12 cellular contexts compared by ENCODE assay signal in the genomic region with DNA sequence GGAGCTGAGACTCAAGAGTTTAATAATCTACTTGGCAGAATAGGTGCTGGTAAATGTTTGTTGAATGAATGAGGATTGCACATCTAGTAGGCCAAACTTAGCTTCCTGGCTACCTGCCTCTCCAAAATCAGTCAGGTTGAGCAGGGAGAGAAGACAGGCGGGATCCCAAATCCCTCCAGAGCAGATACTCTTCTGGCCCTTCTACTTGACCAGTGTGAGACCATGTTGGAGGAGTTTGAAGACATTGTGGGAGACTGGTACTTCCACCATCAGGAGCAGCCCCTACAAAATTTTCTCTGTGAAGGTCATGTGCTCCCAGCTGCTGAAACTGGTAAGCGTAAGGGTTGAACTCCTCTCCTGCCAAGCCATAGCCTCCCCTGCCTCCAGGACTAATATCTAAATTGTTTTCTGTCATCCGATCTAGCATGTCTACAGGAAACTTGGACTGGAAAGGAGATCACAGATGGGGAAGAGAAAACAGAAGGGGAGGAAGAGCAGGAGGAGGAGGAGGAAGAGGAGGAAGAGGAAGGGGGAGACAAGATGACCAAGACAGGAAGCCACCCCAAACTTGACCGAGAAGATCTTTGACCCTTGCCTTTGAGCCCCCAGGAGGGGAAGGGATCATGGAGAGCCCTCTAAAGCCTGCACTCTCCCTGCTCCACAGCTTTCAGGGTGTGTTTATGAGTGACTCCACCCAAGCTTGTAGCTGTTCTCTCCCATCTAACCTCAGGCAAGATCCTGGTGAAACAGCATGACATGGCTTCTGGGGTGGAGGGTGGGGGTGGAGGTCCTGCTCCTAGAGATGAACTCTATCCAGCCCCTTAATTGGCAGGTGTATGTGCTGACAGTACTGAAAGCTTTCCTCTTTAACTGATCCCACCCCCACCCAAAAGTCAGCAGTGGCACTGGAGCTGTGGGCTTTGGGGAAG. TPM values are rescaled to one million over a fixed set of nuclear protein-coding genes. Genes with fewer than 3 reads are reported as not detected.
DNase-seq lines count a peak whose midpoint lies in the region; ATAC-seq and TF ChIP-seq lines count a peak whose summit lies in the region.
"Had no signal": no experiment of that assay in that cellular context is flagged by ENCODE, and none has a peak within 500 bp of the region (broad histone marks: within the 10 kb centered on the region; RNA-seq: fewer than 3 reads in every experiment).

No MANE protein-coding gene starts in this region.

- CTCF ChIA-PET in naive thymus-derived CD4-positive, alpha-beta T cell (lab: Charles Lee): no interaction called here

- H2BK15ac ChIP-seq in H9 (ENCODE audit: low read depth, low read length) (no peak overlapping the region), mesenchymal stem cell (ENCODE audit: low read depth, poor library complexity, severe bottlenecking) (no peak overlapping the region)

- H3K27ac Mint-ChIP-seq in CD14-positive monocyte (peak overlapping the region; percentile 11 to 79 (median 64)), H9 (peak overlapping the region in 2 of 3 experiments; percentile 18 to 71; a peak in 2 of 7 replicates)
- peak overlapping the region; percentile 29 for H3K27ac Mint-ChIP-seq in activated T-helper 1 cell treated with anti-CD3 and anti-CD28 coated beads, Interleukin-12 subunit alpha, Interleukin-12 subunit beta, Interleukin-2, Interleukin-4 antibody, amounts not matched to agents 30 ng/mL and 10 ng/mL and 1 ng/mL, durations not matched to agents 14 hours and 24 hours and 36 hours
- H3K27ac Mint-ChIP-seq in naive thymus-derived CD4-positive, alpha-beta T cell: peak overlapping the region; percentile 5 to 99 (median 82)

- no peak overlapping the region for H3K56ac ChIP-seq in H9 (ENCODE audit: insufficient read length, low read depth, low read length)

- peaks cover 0 to 3% (median 0%) of the 10 kb centered on the region in 7 donors for H3K9me3 Mint-ChIP-seq in CD14-positive monocyte
- H3K9me3 Mint-ChIP-seq in H9: no peaks in the 10 kb centered on the region
- H3K9me3 Mint-ChIP-seq in activated T-helper 1 cell treated with anti-CD3 and anti-CD28 coated beads, Interleukin-12 subunit alpha, Interleukin-12 subunit beta, Interleukin-2, Interleukin-4 antibody, amounts not matched to agents 30 ng/mL and 10 ng/mL and 1 ng/mL, durations not matched to agents 14 hours and 24 hours and 36 hours: no peaks in the 10 kb centered on the region
- H3K9me3 Mint-ChIP-seq in naive thymus-derived CD4-positive, alpha-beta T cell: peaks cover 0 to 4% (median 0%) of the 10 kb centered on the region in 11 donors
- H3K9me3 Mint-ChIP-seq: HFFc6 had no signal

- no peaks in the 10 kb centered on the region for H4K20me1 ChIP-seq in H9 (ENCODE audit: control insufficient read depth, insufficient read depth, insufficient read length)

- H2BK120ac ChIP-seq in H9 (ENCODE audit: low read depth, low read length, poor library complexity, severe bottlenecking) (no peak overlapping the region), mesenchymal stem cell (ENCODE audit: low read depth, low read length) (no peak overlapping the region)

- H3K23me2 ChIP-seq in H9 (ENCODE audit: insufficient read length, low read depth, low read length, poor library complexity, severe bottlenecking): peaks cover 15% of the 10 kb centered on the region

- H2BK12ac ChIP-seq in H9 (ENCODE audit: insufficient read length, low read depth, low read length) (no peak overlapping the region), mesenchymal stem cell (ENCODE audit: low read length in 2 of 2) (no peak overlapping the region)

- H3T11ph ChIP-seq in H9 (ENCODE audit: low read length): no peak overlapping the region

- no CpG with 5 or more reads among the region's 4 CpGs for WGBS in H9 (ENCODE audit: extremely low coverage, insufficient read length, low lambda C conversion rate)
- WGBS in mesenchymal stem cell: 94% methylated on average over 3 of the region's 4 CpGs

- H3K4me1 Mint-ChIP-seq in CD14-positive monocyte: peaks cover 55% of the 10 kb centered on the region
- H3K4me1 Mint-ChIP-seq in H9: peaks cover 15 to 25% of the 10 kb centered on the region in 2 experiments
- H3K4me1 Mint-ChIP-seq in activated T-helper 1 cell treated with anti-CD3 and anti-CD28 coated beads, Interleukin-12 subunit alpha, Interleukin-12 subunit beta, Interleukin-2, Interleukin-4 antibody, amounts not matched to agents 30 ng/mL and 10 ng/mL and 1 ng/mL, durations not matched to agents 14 hours and 24 hours and 36 hours (ENCODE audit: low read depth): peaks cover 29% of the 10 kb centered on the region
- peaks cover 12 to 45% (median 32%) of the 10 kb centered on the region in 7 donors for H3K4me1 Mint-ChIP-seq in naive thymus-derived CD4-positive, alpha-beta T cell

- H3K4me3 ChIP-seq in naive thymus-derived CD4-positive, alpha-beta T cell (ENCODE audit: low read length): no peak overlapping the region
- H3K4me3 ChIP-seq in mesenchymal stem cell (ENCODE audit: insufficient read depth in 1 of 2, low read depth in 1 of 2, low read length in 2 of 2): no peak overlapping the region

- H3K9me3 ChIP-seq in H9 (ENCODE audit: control insufficient read depth, low read depth, low read length) (no peaks in the 10 kb centered on the region), mesenchymal stem cell (ENCODE audit: control insufficient read depth, low read length) (no peaks in the 10 kb centered on the region)
- H3K9me3 ChIP-seq in naive thymus-derived CD4-positive, alpha-beta T cell (ENCODE audit: control insufficient read depth in 2 of 3, low read length in 3 of 3): no peaks in the 10 kb centered on the region
- H3K9me3 ChIP-seq: gastroesophageal sphincter had no signal

- H4K5ac ChIP-seq in H9 (ENCODE audit: insufficient read length, low read depth, low read length): no peak overlapping the region

- H3K27ac ChIP-seq in H9 (ENCODE audit: insufficient read length, low read depth, low read length) (no peak overlapping the region), mesenchymal stem cell (ENCODE audit: low read length, poor library complexity, severe bottlenecking) (no peak overlapping the region)
- no peak overlapping the region for H3K27ac ChIP-seq in naive thymus-derived CD4-positive, alpha-beta T cell (ENCODE audit: low read depth, low read length)
- H3K27ac ChIP-seq: parathyroid adenoma had no signal

- H4K91ac ChIP-seq in H9 (ENCODE audit: insufficient read length, low read depth, low read length) (no peak overlapping the region), mesenchymal stem cell (ENCODE audit: low read length) (no peak overlapping the region)

- H4K8ac ChIP-seq in H9 (replicated peaks; ENCODE audit: insufficient read length, low read depth, low read length) (no peak overlapping the region), mesenchymal stem cell (ENCODE audit: low read length) (no peak overlapping the region)

- no peak overlapping the region for H3K18ac ChIP-seq in H9 (ENCODE audit: insufficient read length, low read depth, low read length)
- no peak overlapping the region for H3K18ac ChIP-seq in mesenchymal stem cell (ENCODE audit: low read depth in 1 of 2, low read length in 2 of 2)

- H3K79me1 ChIP-seq in H9 (ENCODE audit: insufficient read depth, low read depth, low read length, poor library complexity, severe bottlenecking) (no peaks in the 10 kb centered on the region), mesenchymal stem cell (replicated peaks; ENCODE audit: low read length, poor library complexity, severe bottlenecking) (peaks cover 26% of the 10 kb centered on the region)

- H3K9ac ChIP-seq in H9 (ENCODE audit: extremely low read depth, insufficient read length, low read length): no peak overlapping the region
- H3K9ac ChIP-seq in mesenchymal stem cell (ENCODE audit: low read length): no peak overlapping the region
- H3K9ac ChIP-seq: parathyroid adenoma had no signal

- peaks cover 2 to 3% of the 10 kb centered on the region in 2 donors for H3K36me3 Mint-ChIP-seq in CD14-positive monocyte
- H3K36me3 Mint-ChIP-seq in H9 (ENCODE audit: insufficient read depth in 1 of 3, low read depth in 3 of 3): peaks cover 2 to 14% (median 9%) of the 10 kb centered on the region in 3 experiments; a peak in 4 of 7 replicates
- peaks cover 6% of the 10 kb centered on the region for H3K36me3 Mint-ChIP-seq in activated T-helper 1 cell treated with anti-CD3 and anti-CD28 coated beads, Interleukin-12 subunit alpha, Interleukin-12 subunit beta, Interleukin-2, Interleukin-4 antibody, amounts not matched to agents 30 ng/mL and 10 ng/mL and 1 ng/mL, durations not matched to agents 14 hours and 24 hours and 36 hours (ENCODE audit: low read depth)
- peaks cover 0 to 12% (median 0%) of the 10 kb centered on the region in 5 donors for H3K36me3 Mint-ChIP-seq in naive thymus-derived CD4-positive, alpha-beta T cell

- H3K36me3 ChIP-seq in naive thymus-derived CD4-positive, alpha-beta T cell (ENCODE audit: control insufficient read depth in 2 of 3, insufficient read depth in 3 of 3, low read length in 3 of 3): peaks cover 0 to 37% (median 0%) of the 10 kb centered on the region in 3 experiments
- peaks cover 20 to 29% of the 10 kb centered on the region in 2 experiments for H3K36me3 ChIP-seq in mesenchymal stem cell (ENCODE audit: control insufficient read depth in 1 of 2, insufficient read depth in 2 of 2, low read depth in 1 of 2, low read length in 2 of 2)

- H3K14ac ChIP-seq in H9 (ENCODE audit: insufficient read depth, low read length): no peak overlapping the region
- H3K14ac ChIP-seq in mesenchymal stem cell (ENCODE audit: low read length in 2 of 2): no peak overlapping the region

- no peak overlapping the region for H2BK20ac ChIP-seq in H9 (ENCODE audit: low read depth, low read length, poor library complexity, severe bottlenecking)

- H3K27me3 Mint-ChIP-seq in CD14-positive monocyte (ENCODE audit: low read depth in 3 of 3): peaks cover 10 to 17% (median 13%) of the 10 kb centered on the region in 3 donors
- H3K27me3 Mint-ChIP-seq in H9 (ENCODE audit: low read depth): peaks cover 15% of the 10 kb centered on the region
- no peaks in the 10 kb centered on the region for H3K27me3 Mint-ChIP-seq in activated T-helper 1 cell treated with anti-CD3 and anti-CD28 coated beads, Interleukin-12 subunit alpha, Interleukin-12 subunit beta, Interleukin-2, Interleukin-4 antibody, amounts not matched to agents 30 ng/mL and 10 ng/mL and 1 ng/mL, durations not matched to agents 14 hours and 24 hours and 36 hours (ENCODE audit: insufficient read depth)
- no peaks in the 10 kb centered on the region for H3K27me3 Mint-ChIP-seq in naive thymus-derived CD4-positive, alpha-beta T cell

- H2AK5ac ChIP-seq in H9 (ENCODE audit: insufficient read length, low read length): no peak overlapping the region
- H2AK5ac ChIP-seq in mesenchymal stem cell (ENCODE audit: low read length, severe bottlenecking): no peak overlapping the region

- H2BK5ac ChIP-seq in H9 (ENCODE audit: insufficient read length, low read length): no peak overlapping the region
- H2BK5ac ChIP-seq in mesenchymal stem cell (ENCODE audit: low read depth, low read length, poor library complexity, severe bottlenecking): no peak overlapping the region

- H3K4me1 ChIP-seq in H9 (ENCODE audit: insufficient read depth, low read length) (no peaks in the 10 kb centered on the region; the same call in 1 of the 2 replicates), mesenchymal stem cell (ENCODE audit: control insufficient read depth, insufficient read depth, low read depth, low read length) (peaks cover 22% of the 10 kb centered on the region)
- H3K4me1 ChIP-seq in naive thymus-derived CD4-positive, alpha-beta T cell (ENCODE audit: control insufficient read depth in 2 of 2, insufficient read depth in 2 of 2, low read length in 2 of 2): peaks cover 23 to 24% of the 10 kb centered on the region in 2 donors

- H3K23ac ChIP-seq in H9 (ENCODE audit: insufficient read length, low read depth, low read length) (no peak overlapping the region), mesenchymal stem cell (ENCODE audit: low read length in 2 of 2) (no peak overlapping the region)

- H2AFZ ChIP-seq in H9 (ENCODE audit: low read length) (no peak overlapping the region), mesenchymal stem cell (ENCODE audit: low read depth, low read length) (no peak overlapping the region)
- H2AFZ ChIP-seq: parathyroid adenoma had no signal

- peak overlapping the region; percentile 22 to 32 for H3K4me3 Mint-ChIP-seq in CD14-positive monocyte
- peak overlapping the region; percentile 2 to 11; a peak in 2 of 5 replicates for H3K4me3 Mint-ChIP-seq in H9
- peak overlapping the region; percentile 94 for H3K4me3 Mint-ChIP-seq in activated T-helper 1 cell treated with anti-CD3 and anti-CD28 coated beads, Interleukin-12 subunit alpha, Interleukin-12 subunit beta, Interleukin-2, Interleukin-4 antibody, amounts not matched to agents 30 ng/mL and 10 ng/mL and 1 ng/mL, durations not matched to agents 14 hours and 24 hours and 36 hours
- H3K4me3 Mint-ChIP-seq in naive thymus-derived CD4-positive, alpha-beta T cell: peak overlapping the region; percentile 15 to 100 (median 96)

- TF ChIP-seq CTCF in CD14-positive monocyte (IDR thresholded peaks at IDR 0.05) (no peak), H9 (conservative IDR thresholded peaks at IDR 0.05) (no peak)

- POLR2A ChIA-PET in naive thymus-derived CD4-positive, alpha-beta T cell (lab: Charles Lee): interaction anchor here (0.6 to 7.6 kb wide), 17 partner anchors 11 to 304 kb away, joined by 3 to 107 read pairs (median 4); partner anchors contain the start of genes AP4M1, GJC3, LAMTOR4 and MCM7

- ATAC-seq in naive thymus-derived CD4-positive, alpha-beta T cell: no peak
- no peak for ATAC-seq in GM21515 (IDR thresholded peaks at IDR 0.05; ENCODE audit: unreplicated experiment)
- ATAC-seq: gastroesophageal sphincter had no signal

- no peaks in the 10 kb centered on the region for H3K27me3 ChIP-seq in H9 (ENCODE audit: insufficient read depth, low read length)
- no peaks in the 10 kb centered on the region for H3K27me3 ChIP-seq in naive thymus-derived CD4-positive, alpha-beta T cell (ENCODE audit: control insufficient read depth in 2 of 2, insufficient read depth in 2 of 2, low read length in 2 of 2)
- no peaks in the 10 kb centered on the region for H3K27me3 ChIP-seq in mesenchymal stem cell (ENCODE audit: control insufficient read depth in 1 of 2, insufficient read depth in 1 of 2, low read length in 2 of 2)
- H3K27me3 ChIP-seq: gastroesophageal sphincter had no signal

- intact Hi-C loops in CD14-positive monocyte (cut with micrococcal nuclease): loop anchor here in 1 of 2 donors (5.0 to 10.0 kb wide), 2 partner anchors 202 to 550 kb away; partner anchors contain the start of gene GNB2
- intact Hi-C loops in activated T-helper 1 cell treated with anti-CD3 and anti-CD28 coated beads, Interleukin-12 subunit alpha, Interleukin-12 subunit beta, Interleukin-2, Interleukin-4 antibody, amounts not matched to agents 30 ng/mL and 10 ng/mL and 1 ng/mL, durations not matched to agents 14 hours and 24 hours and 36 hours (cut with micrococcal nuclease): loop anchor here (10.0 kb wide), 1 partner anchor 550 kb away; the partner anchor contains the start of gene GNB2
- intact Hi-C loops in naive thymus-derived CD4-positive, alpha-beta T cell (cut with micrococcal nuclease): no loop called here

- H3K4ac ChIP-seq in H9 (ENCODE audit: low read depth, low read length): no peak overlapping the region
- H3K4ac ChIP-seq in mesenchymal stem cell (ENCODE audit: low read depth in 1 of 2, low read length in 2 of 2): no peak overlapping the region

- DNase-seq in CD14-positive monocyte (ENCODE audit: low spot score): no peak
- DNase-seq in H9: no peak
- no peak for DNase-seq in activated T-helper 1 cell treated with anti-CD3 and anti-CD28 coated beads, Interleukin-12 subunit alpha, Interleukin-12 subunit beta, Interleukin-2, Interleukin-4 antibody, amounts not matched to agents 30 ng/mL and 10 ng/mL and 1 ng/mL, durations not matched to agents 14 hours and 24 hours and 36 hours (ENCODE audit: low spot score)
- no peak for DNase-seq in naive thymus-derived CD4-positive, alpha-beta T cell
- DNase-seq in AG20443 (ENCODE audit: low spot score): no peak
- DNase-seq in mesenchymal stem cell: no peak
- DNase-seq in HPDE6-E6E7 (ENCODE audit: extremely low spot score): no peak
- DNase-seq: HFFc6, NCI-H2171 had no signal

- H3K4me2 ChIP-seq in H9 (ENCODE audit: insufficient read depth, insufficient read length, low read length) (no peak overlapping the region), mesenchymal stem cell (ENCODE audit: low read length, poor library complexity, severe bottlenecking) (no peak overlapping the region)

- no peaks in the 10 kb centered on the region for H3K79me2 ChIP-seq in H9 (ENCODE audit: insufficient read depth, low read length)

RNA-seq across cellular contexts. Expression of gene MBLAC1, which starts 2.2 kb away (rescaled TPM):
- under 1 TPM; 0.59 to 0.81 TPM for polyA plus RNA-seq in CD14-positive monocyte
- 1.6 and 1.9 TPM in 2 replicates for total RNA-seq in H9 (2021)
- 4.1 and 5.5 TPM in 2 replicates for total RNA-seq in activated T-helper 1 cell treated with anti-CD3 and anti-CD28 coated beads, Interleukin-12 subunit alpha, Interleukin-12 subunit beta, Interleukin-2, Interleukin-4 antibody, amounts not matched to agents 30 ng/mL and 10 ng/mL and 1 ng/mL, durations not matched to agents 14 hours and 24 hours and 36 hours
- total RNA-seq in naive thymus-derived CD4-positive, alpha-beta T cell: 1 to 10 TPM; 4.5 to 6.3 (median 5.8) TPM
- 1 to 10 TPM; 1.5 to 2.3 TPM for polyA plus RNA-seq in naive thymus-derived CD4-positive, alpha-beta T cell
- polyA plus RNA-seq in mesenchymal stem cell (2013, experiment 1 of 2): 3.0 TPM
- polyA plus RNA-seq in mesenchymal stem cell (2013, experiment 2 of 2): 2.9 TPM

RNA-seq across cellular contexts. Expression of gene CNPY4, which starts 5.1 kb away (rescaled TPM):
- 1 to 10 TPM; 6.2 TPM for polyA plus RNA-seq in CD14-positive monocyte
- total RNA-seq in H9 (2021): 10.4 and 12.3 TPM in 2 replicates
- 19.6 and 21.7 TPM in 2 replicates for total RNA-seq in activated T-helper 1 cell treated with anti-CD3 and anti-CD28 coated beads, Interleukin-12 subunit alpha, Interleukin-12 subunit beta, Interleukin-2, Interleukin-4 antibody, amounts not matched to agents 30 ng/mL and 10 ng/mL and 1 ng/mL, durations not matched to agents 14 hours and 24 hours and 36 hours
- 10 to 100 TPM; 22.1 to 68.2 (median 40.3) TPM for total RNA-seq in naive thymus-derived CD4-positive, alpha-beta T cell
- polyA plus RNA-seq in naive thymus-derived CD4-positive, alpha-beta T cell: 10 to 100 TPM; 21.5 to 22.3 TPM
- polyA plus RNA-seq in mesenchymal stem cell (2013, experiment 1 of 2): 46.0 TPM
- polyA plus RNA-seq in mesenchymal stem cell (2013, experiment 2 of 2): 43.5 TPM

RNA-seq across cellular contexts. Expression of gene TAF6, which starts 5.4 kb away (rescaled TPM):
- 10 to 100 TPM in 1 of 2 donors, 1 to 10 TPM in 1; 9.6 to 11.0 TPM for polyA plus RNA-seq in CD14-positive monocyte
- total RNA-seq in H9 (2021): 87.1 and 88.9 TPM in 2 replicates
- total RNA-seq in activated T-helper 1 cell treated with anti-CD3 and anti-CD28 coated beads, Interleukin-12 subunit alpha, Interleukin-12 subunit beta, Interleukin-2, Interleukin-4 antibody, amounts not matched to agents 30 ng/mL and 10 ng/mL and 1 ng/mL, durations not matched to agents 14 hours and 24 hours and 36 hours: 72.9 and 79.2 TPM in 2 replicates
- total RNA-seq in naive thymus-derived CD4-positive, alpha-beta T cell: 10 to 100 TPM; 39.5 to 68.1 (median 55.0) TPM
- 10 to 100 TPM; 30.8 to 45.0 TPM for polyA plus RNA-seq in naive thymus-derived CD4-positive, alpha-beta T cell
- 56.7 TPM for polyA plus RNA-seq in mesenchymal stem cell (2013, experiment 1 of 2)
- polyA plus RNA-seq in mesenchymal stem cell (2013, experiment 2 of 2): 55.4 TPM

RNA-seq across cellular contexts. Expression of gene AP4M1, which starts 23.1 kb away (rescaled TPM):
- polyA plus RNA-seq in CD14-positive monocyte: 10 to 100 TPM; 10.5 to 13.1 TPM
- total RNA-seq in H9 (2021): 18.8 and 20.2 TPM in 2 replicates
- total RNA-seq in activated T-helper 1 cell treated with anti-CD3 and anti-CD28 coated beads, Interleukin-12 subunit alpha, Interleukin-12 subunit beta, Interleukin-2, Interleukin-4 antibody, amounts not matched to agents 30 ng/mL and 10 ng/mL and 1 ng/mL, durations not matched to agents 14 hours and 24 hours and 36 hours: 12.3 and 15.9 TPM in 2 replicates
- 10 to 100 TPM in 3 of 5 experiments, 1 to 10 TPM in 2; 7.5 to 13.8 (median 11.0) TPM for total RNA-seq in naive thymus-derived CD4-positive, alpha-beta T cell
- 1 to 10 TPM; 2.6 to 5.1 TPM for polyA plus RNA-seq in naive thymus-derived CD4-positive, alpha-beta T cell
- polyA plus RNA-seq in mesenchymal stem cell (2013, experiment 1 of 2): 28.0 TPM
- 25.3 TPM for polyA plus RNA-seq in mesenchymal stem cell (2013, experiment 2 of 2)

RNA-seq across cellular contexts. Expression of gene MCM7, which starts 23.4 kb away (rescaled TPM):
- polyA plus RNA-seq in CD14-positive monocyte: 1 to 10 TPM; 6.9 to 8.8 TPM
- total RNA-seq in H9 (2021): 387 and 390 TPM in 2 replicates
- 447 and 452 TPM in 2 replicates for total RNA-seq in activated T-helper 1 cell treated with anti-CD3 and anti-CD28 coated beads, Interleukin-12 subunit alpha, Interleukin-12 subunit beta, Interleukin-2, Interleukin-4 antibody, amounts not matched to agents 30 ng/mL and 10 ng/mL and 1 ng/mL, durations not matched to agents 14 hours and 24 hours and 36 hours
- total RNA-seq in naive thymus-derived CD4-positive, alpha-beta T cell: 100 to 1,000 TPM in 4 of 5 experiments, 10 to 100 TPM in 1; 80.3 to 263 (median 168) TPM
- 10 to 100 TPM; 29.5 to 49.9 TPM for polyA plus RNA-seq in naive thymus-derived CD4-positive, alpha-beta T cell
- polyA plus RNA-seq in mesenchymal stem cell (2013, experiment 1 of 2): 37.4 TPM
- polyA plus RNA-seq in mesenchymal stem cell (2013, experiment 2 of 2): 35.4 TPM

Comparison
In these comparisons a context has a peak if more than half of its experiments do, and no peak if none do; other contexts are left out.
1. H3K27ac Mint-ChIP-seq: peak in every context shown above with its lines; median percentile 82 in naive thymus-derived CD4-positive, alpha-beta T cell; 64 in CD14-positive monocyte; 44 in H9; 29 in activated T-helper 1 cell treated with anti-CD3 and anti-CD28 coated beads, Interleukin-12 subunit alpha, Interleukin-12 subunit beta, Interleukin-2, Interleukin-4 antibody, amounts not matched to agents 30 ng/mL and 10 ng/mL and 1 ng/mL, durations not matched to agents 14 hours and 24 hours and 36 hours.
2. H3K4me3 Mint-ChIP-seq: peak in every context shown above with its lines; median percentile 96 in naive thymus-derived CD4-positive, alpha-beta T cell; 94 in activated T-helper 1 cell treated with anti-CD3 and anti-CD28 coated beads, Interleukin-12 subunit alpha, Interleukin-12 subunit beta, Interleukin-2, Interleukin-4 antibody, amounts not matched to agents 30 ng/mL and 10 ng/mL and 1 ng/mL, durations not matched to agents 14 hours and 24 hours and 36 hours; 27 in CD14-positive monocyte; 6 in H9.